1 cellular context compared by ENCODE assay signal in genomic region chr17:58513391-58513912, GRCh38.
TF ChIP-seq lines count a peak whose summit lies in the region.

No MANE protein-coding gene starts in this region.

TF ChIP-seq in HepG2, 621 proteins besides CTCF, POLR2A, EP300 and RAD21 (continued from another document):
- TF ChIP-seq ZNF704 (CRISPR knock-in tag; IDR thresholded peaks at IDR 0.05; ENCODE audit: borderline replicate concordance) (no peak), ZNF280B (CRISPR knock-in tag; IDR thresholded peaks at IDR 0.05; ENCODE audit: borderline replicate concordance) (0 out of 2 replicates have a peak, but pooled peaks have one; percentile 47), KDM1A (CRISPR knock-in tag; IDR thresholded peaks at IDR 0.05) (no peak), ZNF564 (CRISPR knock-in tag; IDR thresholded peaks at IDR 0.05) (no peak), ZFP91 (CRISPR knock-in tag; IDR thresholded peaks at IDR 0.05; ENCODE audit: borderline replicate concordance) (0 out of 2 replicates have a peak, but pooled peaks have one; percentile 0), KMT2A (CRISPR knock-in tag; IDR thresholded peaks at IDR 0.05) (no peak), ZHX1 (CRISPR knock-in tag; IDR thresholded peaks at IDR 0.05; ENCODE audit: low read depth) (no peak), E2F5 (CRISPR knock-in tag; conservative IDR thresholded peaks at IDR 0.05) (0 out of 2 replicates have a peak, but pooled peaks have one; percentile 6), PHF21A (CRISPR knock-in tag; IDR thresholded peaks at IDR 0.05) (no peak), GMEB2 (CRISPR knock-in tag; IDR thresholded peaks at IDR 0.05; ENCODE audit: low read depth) (no peak), ZBTB7A (CRISPR knock-in tag; IDR thresholded peaks at IDR 0.05) (0 out of 2 replicates have a peak, but pooled peaks have one; percentile 12), SRSF1 (optimal IDR thresholded peaks at IDR 0.05; ENCODE audit: low read depth, low read length) (no peak), ZNF891 (CRISPR knock-in tag; IDR thresholded peaks at IDR 0.05) (0 out of 2 replicates have a peak, but pooled peaks have one; percentile 21), HNRNPUL1 (IDR thresholded peaks at IDR 0.05; ENCODE audit: low read depth, low read length) (no peak), MLXIP (CRISPR knock-in tag; IDR thresholded peaks at IDR 0.05; ENCODE audit: borderline replicate concordance) (no peak)
